8 cellular contexts compared by ENCODE assay signal in genomic region chr19:45692187-45693111, GRCh38. TPM values are rescaled to one million over a fixed set of nuclear protein-coding genes. Genes with fewer than 3 reads are reported as not detected.
DNase-seq lines count a peak whose midpoint lies in the region; ATAC-seq and TF ChIP-seq lines count a peak whose summit lies in the region.

Gene QPCTL (plus strand): TSS chr19:45692666. CDS start chr19:45692704, 38 bp downstream.

- peak; percentile 99 for DNase-seq in BE2C
- DNase-seq in GM19240 (ENCODE audit: insufficient read length, low spot score): peak; percentile 88
- DNase-seq in NCI-H526 (lab: John Stamatoyannopoulos, UW): peak; percentile 99
- peak; percentile 99 for DNase-seq in activated CD4-positive, alpha-beta T cell treated with anti-CD3 and anti-CD28 coated beads, Interleukin-2, amount 10 ng/mL, durations not matched to agents 24 days and 14 days
- peak; percentile 97 for DNase-seq in colonic mucosa
- DNase-seq in stimulated activated CD4-positive, alpha-beta T cell treated with anti-CD3 and anti-CD28 coated beads, Interleukin-1b, Interleukin-23, amount 100 ng/mL, for 4 hours (ENCODE audit: low read depth in 2 of 2): peak; percentile 91 to 94

- peak within 1 kb of the TSS; percentile 93 for H3K27ac ChIP-seq in colonic mucosa
- peak within 1 kb of the TSS; percentile 87 for H3K27ac ChIP-seq in layer of hippocampus (ENCODE audit: low read depth, low read length)

- peak within 1 kb of the TSS; percentile 94 for H3K4me3 Mint-ChIP-seq in activated CD4-positive, alpha-beta T cell treated with anti-CD3 and anti-CD28 coated beads, Interleukin-2, amount 10 ng/mL, durations not matched to agents 24 days and 14 days

- H3K36me3 Mint-ChIP-seq in activated CD4-positive, alpha-beta T cell treated with anti-CD3 and anti-CD28 coated beads, Interleukin-2, amount 10 ng/mL, durations not matched to agents 24 days and 14 days (ENCODE audit: low read depth): peaks cover 49% of the 10 kb centered on the region

- H3K9ac ChIP-seq in colonic mucosa (ENCODE audit: low read depth in 2 of 2, low read length in 2 of 2): peak within 1 kb of the TSS; percentile 96 to 97

- no peaks in the 10 kb centered on the region for H3K27me3 ChIP-seq in BE2C
- H3K27me3 ChIP-seq in colonic mucosa: no peaks in the 10 kb centered on the region
- H3K27me3 ChIP-seq in layer of hippocampus (ENCODE audit: control insufficient read depth, insufficient read depth, low read length): no peaks in the 10 kb centered on the region

- TF ChIP-seq CTCF in BE2C (IDR thresholded peaks at IDR 0.05; ENCODE audit: low read depth, low read length) (no peak), colonic mucosa (IDR thresholded peaks at IDR 0.05) (no peak)

- H3K27me3 Mint-ChIP-seq in activated CD4-positive, alpha-beta T cell treated with anti-CD3 and anti-CD28 coated beads, Interleukin-2, amount 10 ng/mL, durations not matched to agents 24 days and 14 days: no peaks in the 10 kb centered on the region

- H3K4me3 ChIP-seq in BE2C (ENCODE audit: low read depth, low read length) (peak within 1 kb of the TSS; percentile 94), colonic mucosa (peak within 1 kb of the TSS; percentile 97)

- H3K9me3 Mint-ChIP-seq in activated CD4-positive, alpha-beta T cell treated with anti-CD3 and anti-CD28 coated beads, Interleukin-2, amount 10 ng/mL, durations not matched to agents 24 days and 14 days: no peaks in the 10 kb centered on the region

- peak; percentile 83 for ATAC-seq in HG03460 (IDR thresholded peaks at IDR 0.05; ENCODE audit: unreplicated experiment)

- H3K4me1 ChIP-seq in BE2C (no peaks in the 10 kb centered on the region), colonic mucosa (peaks cover 4% of the 10 kb centered on the region)

- intact Hi-C loops in activated CD4-positive, alpha-beta T cell treated with anti-CD3 and anti-CD28 coated beads, Interleukin-2, amount 10 ng/mL, durations not matched to agents 24 days and 14 days (cut with micrococcal nuclease): loop anchor here (1.0 to 2.0 kb wide), 10 partner anchors 11 to 194 kb away; partner anchors contain the start of genes FBXO46, GIPR, IRF2BP1 and OPA3
- intact Hi-C loops in colonic mucosa (cut with DNase I): loop anchor here (5.0 kb wide), 1 partner anchor 75 kb away; the partner anchor contains the start of gene SIX5

- peak within 1 kb of the TSS; percentile 97 for H3K27ac Mint-ChIP-seq in activated CD4-positive, alpha-beta T cell treated with anti-CD3 and anti-CD28 coated beads, Interleukin-2, amount 10 ng/mL, durations not matched to agents 24 days and 14 days

- peaks cover 19% of the 10 kb centered on the region for H3K4me1 Mint-ChIP-seq in activated CD4-positive, alpha-beta T cell treated with anti-CD3 and anti-CD28 coated beads, Interleukin-2, amount 10 ng/mL, durations not matched to agents 24 days and 14 days

- H3K9me3 ChIP-seq in BE2C (no peaks in the 10 kb centered on the region), colonic mucosa (no peaks in the 10 kb centered on the region)

- peaks cover 18% of the 10 kb centered on the region for H3K36me3 ChIP-seq in BE2C
- H3K36me3 ChIP-seq in colonic mucosa: no peaks in the 10 kb centered on the region

RNA-seq across cellular contexts. Expression of gene QPCTL, which starts in this region (rescaled TPM):
- 4.4 TPM for polyA plus RNA-seq in BE2C (2012; ENCODE audit: insufficient read depth, insufficient read length, low read depth)
- total RNA-seq in activated CD4-positive, alpha-beta T cell treated with anti-CD3 and anti-CD28 coated beads, Interleukin-2, amount 10 ng/mL, durations not matched to agents 24 days and 14 days: 16.7 and 20.9 TPM in 2 replicates
- 10 to 100 TPM; 10.7 to 11.2 TPM for total RNA-seq in colonic mucosa

Comparison
In these comparisons a context has a peak if more than half of its experiments do, and no peak if none do; other contexts are left out.
1. Peak in every context shown above with its lines: DNase-seq, ATAC-seq, H3K4me3 ChIP-seq and H3K27ac ChIP-seq.